In genomic region chr6:37702314-37702713, GRCh38 we compare ENCODE assay signal across 20 cellular contexts. TPM values are rescaled to one million over a fixed set of nuclear protein-coding genes. Genes with fewer than 3 reads are reported as not detected.
A peak's percentile ranks its signal among the peaks of the same experiment; 100 is the strongest.
DNase-seq lines count a peak whose midpoint lies in the region; ATAC-seq and TF ChIP-seq lines count a peak whose summit lies in the region.
"Had no signal": no experiment of that assay in that cellular context is flagged by ENCODE, and none has a peak within 500 bp of the region (broad histone marks: within the 10 kb centered on the region; RNA-seq: fewer than 3 reads in every experiment).

No MANE protein-coding gene starts in this region.

- H3K9me3 ChIP-seq in BE2C: no peaks in the 10 kb centered on the region
- H3K9me3 ChIP-seq: adrenal gland had no signal

- TF ChIP-seq CTCF in BE2C (IDR thresholded peaks at IDR 0.05; ENCODE audit: low read depth, low read length) (peak; percentile 24), GM13977 (IDR thresholded peaks at IDR 0.05; ENCODE audit: extremely low read depth, insufficient read depth, missing control alignments) (peak; percentile 30), foreskin keratinocyte (conservative IDR thresholded peaks at IDR 0.05) (peak; percentile 38)

- H3K27me3 ChIP-seq in BE2C (no peaks in the 10 kb centered on the region), foreskin keratinocyte (peaks cover 38% of the 10 kb centered on the region)
- H3K27me3 ChIP-seq: adrenal gland had no signal

- in situ Hi-C loops in GM13977 (cut with MboI; ENCODE audit: low pct_unique_long_range_greater_than_20kb, low sequenced_read_pairs, unreplicated experiment): loop anchor here (10.0 to 25.0 kb wide), 2 partner anchors 312 to 810 kb away; no protein-coding TSS in a partner anchor

- H3K36me3 ChIP-seq in BE2C: no peaks in the 10 kb centered on the region
- H3K36me3 ChIP-seq: adrenal gland, SJSA1 had no signal

- H3K27ac ChIP-seq in foreskin keratinocyte: no peak overlapping the region
- H3K27ac ChIP-seq: adrenal gland, SJSA1, skin epidermis had no signal

- no peak for DNase-seq in BE2C
- no peak for DNase-seq in GM13977 (ENCODE audit: low spot score)
- DNase-seq in SKM-1 (lab: John Stamatoyannopoulos, UW; ENCODE audit: unreplicated experiment): peak; percentile 28
- DNase-seq in foreskin keratinocyte: no peak
- DNase-seq in NCI-H226: no peak
- no peak for DNase-seq in activated CD4-positive, alpha-beta T cell treated with anti-CD3 and anti-CD28 coated beads, Interleukin-2, amount 50 U/mL, for 48 hours
- no peak for DNase-seq in OCI-M2 (lab: John Stamatoyannopoulos, UW; ENCODE audit: unreplicated experiment)
- no peak for DNase-seq in AG08395 (ENCODE audit: low spot score)
- DNase-seq: activated effector memory CD4-positive, alpha-beta T cell treated with Interleukin-2 at 50 U/mL for 16 hours; adrenal gland; DMS 273 treated with DMSO at 0.1 percent for 48 hours; hippocampal formation; naive thymus-derived CD8-positive, alpha-beta T cell; NCI-H1092 treated with DMSO at 0.1 percent for 48 hours; NCI-H2081 treated with DMSO at 0.1 percent for 48 hours; NCI-H524; stimulated activated CD4-positive, alpha-beta T cell treated with anti-CD3 and anti-CD28 coated beads, Interleukin-4, amount 100 ng/mL, for 24 hours; T1000 had no signal

- ATAC-seq in foreskin keratinocyte: no peak
- ATAC-seq: naive thymus-derived CD8-positive, alpha-beta T cell had no signal

- H3K4me3 ChIP-seq in BE2C (ENCODE audit: low read depth, low read length): no peak overlapping the region
- H3K4me3 ChIP-seq: adrenal gland, SJSA1, skin epidermis had no signal

- peaks cover 5% of the 10 kb centered on the region for H3K4me1 ChIP-seq in BE2C
- H3K4me1 ChIP-seq in foreskin keratinocyte: peaks cover 6% of the 10 kb centered on the region

RNA-seq across cellular contexts. Expression of gene MDGA1, which starts 4.6 kb away (rescaled TPM):
- 1.9 TPM for polyA plus RNA-seq in BE2C (2012; ENCODE audit: insufficient read depth, insufficient read length, low read depth)
- total RNA-seq in foreskin keratinocyte: 0.32 and 1.5 TPM in 2 replicates
- polyA plus RNA-seq in foreskin keratinocyte: 0.18 and 1.0 TPM in 2 replicates
